23 cellular contexts compared by ENCODE assay signal in genomic region chr15:79092382-79092781, GRCh38. TPM values are rescaled to one million over a fixed set of nuclear protein-coding genes. Genes with fewer than 3 reads are reported as not detected.
DNase-seq lines count a peak whose midpoint lies in the region; ATAC-seq and TF ChIP-seq lines count a peak whose summit lies in the region.
"Had no signal": no experiment of that assay in that cellular context is flagged by ENCODE, and none has a peak within 500 bp of the region (broad histone marks: within the 10 kb centered on the region; RNA-seq: fewer than 3 reads in every experiment).

No MANE protein-coding gene starts in this region.

- H3K9me3 ChIP-seq in trophoblast cell (ENCODE audit: insufficient read depth, low read depth, low read length) (peaks cover 11% of the 10 kb centered on the region), hepatocyte (ENCODE audit: low read depth) (no peaks in the 10 kb centered on the region)
- H3K9me3 ChIP-seq: prostate gland, SK-N-SH, thoracic aorta had no signal

- peaks cover 5% of the 10 kb centered on the region for H3K79me1 ChIP-seq in trophoblast cell (ENCODE audit: low read length)

- H3K79me2 ChIP-seq in trophoblast cell (ENCODE audit: control insufficient read depth, insufficient read depth, low read length, poor library complexity) = no peaks in the 10 kb centered on the region
- H3K79me2 ChIP-seq in hepatocyte = no peaks in the 10 kb centered on the region

- H3K4me3 Mint-ChIP-seq in T-helper 1 cell treated with Interleukin-12 subunit alpha and Interleukin-12 subunit beta and Interleukin-4 antibody, amounts not matched to agents 30 μg/mL and 1 μg/mL, for 36 hours = no peak overlapping the region
- H3K4me3 Mint-ChIP-seq in WTC11 (peak overlapping the region; percentile 38), endothelial cell (ENCODE audit: unreplicated experiment) (peak overlapping the region; percentile 81)
- H3K4me3 Mint-ChIP-seq: CD8-positive, alpha-beta T cell; endodermal cell; HFFc6 had no signal

- H3K9me2 ChIP-seq in hepatocyte (replicated peaks; ENCODE audit: insufficient read depth) = no peaks in the 10 kb centered on the region
- H3K9me2 ChIP-seq: SK-N-SH had no signal

- no peaks in the 10 kb centered on the region for H3K4me1 Mint-ChIP-seq in T-helper 1 cell treated with Interleukin-12 subunit alpha and Interleukin-12 subunit beta and Interleukin-4 antibody, amounts not matched to agents 30 μg/mL and 1 μg/mL, for 36 hours (ENCODE audit: low read depth)
- H3K4me1 Mint-ChIP-seq in WTC11 (peaks cover 11% of the 10 kb centered on the region), endothelial cell (ENCODE audit: unreplicated experiment) (peaks cover 12% of the 10 kb centered on the region)

- no peak overlapping the region for H2BK5ac ChIP-seq in trophoblast cell (ENCODE audit: low read depth, low read length, poor library complexity)

- H3K27ac Mint-ChIP-seq in T-helper 1 cell treated with Interleukin-12 subunit alpha and Interleukin-12 subunit beta and Interleukin-4 antibody, amounts not matched to agents 30 μg/mL and 1 μg/mL, for 36 hours = peak overlapping the region; percentile 31
- H3K27ac Mint-ChIP-seq in WTC11 (no peak overlapping the region), endothelial cell (ENCODE audit: unreplicated experiment) (no peak overlapping the region)
- H3K27ac Mint-ChIP-seq: activated T-cell treated with anti-CD3 and anti-CD28 coated beads, Interleukin-2, amount 50 U/mL, for 72 hours; CD8-positive, alpha-beta T cell; endodermal cell; HFFc6 had no signal

- no CpG with 5 or more reads among the region's 2 CpGs for WGBS in trophoblast cell (ENCODE audit: extremely low coverage, insufficient coverage, insufficient read length)
- WGBS in hepatocyte (ENCODE audit: low lambda C conversion rate, missing lambda C conversion rate) = 40% methylated on average over 1 of the region's 2 CpGs

- H3K4ac ChIP-seq in trophoblast cell (ENCODE audit: low read depth, low read length) = no peak overlapping the region

- ATAC-seq in WTC11 = no peak
- no peak for ATAC-seq in HG03025 (IDR thresholded peaks at IDR 0.05; ENCODE audit: low FRiP score, unreplicated experiment)
- ATAC-seq: activated CD4-positive, CD25-positive, alpha-beta regulatory T cell treated with anti-CD3 and anti-CD28 coated beads, Interleukin-2, amount 50 U/mL, for 24 hours; CD8-positive, alpha-beta T cell; naive thymus-derived CD8-positive, alpha-beta T cell had no signal

- H3K4me2 ChIP-seq in trophoblast cell (ENCODE audit: low read length) = no peak overlapping the region
- H3K4me2 ChIP-seq in hepatocyte = no peak overlapping the region
- H3K4me2 ChIP-seq: SK-N-SH had no signal

- TF ChIP-seq CTCF in WTC11 (IDR thresholded peaks at IDR 0.05) = no peak
- TF ChIP-seq CTCF in endothelial cell (IDR thresholded peaks at IDR 0.05; ENCODE audit: unreplicated experiment) = no peak
- TF ChIP-seq CTCF in hepatocyte (IDR thresholded peaks at IDR 0.05; ENCODE audit: poor library complexity) = no peak

- H3K9me3 Mint-ChIP-seq in T-helper 1 cell treated with Interleukin-12 subunit alpha and Interleukin-12 subunit beta and Interleukin-4 antibody, amounts not matched to agents 30 μg/mL and 1 μg/mL, for 36 hours = no peaks in the 10 kb centered on the region
- H3K9me3 Mint-ChIP-seq in WTC11 = no peaks in the 10 kb centered on the region
- H3K9me3 Mint-ChIP-seq in endothelial cell (ENCODE audit: unreplicated experiment) = no peaks in the 10 kb centered on the region
- H3K9me3 Mint-ChIP-seq: activated T-cell treated with anti-CD3 and anti-CD28 coated beads, Interleukin-2, amount 50 U/mL, for 72 hours; CD8-positive, alpha-beta T cell; endodermal cell; HFFc6; naive thymus-derived CD8-positive, alpha-beta T cell had no signal

- H3K23ac ChIP-seq in trophoblast cell (ENCODE audit: low read length) = peak overlapping the region; percentile 93

- no peak overlapping the region for H3K27ac ChIP-seq in trophoblast cell (ENCODE audit: low read depth, low read length)
- no peak overlapping the region for H3K27ac ChIP-seq in hepatocyte
- H3K27ac ChIP-seq: 22Rv1, prostate gland, RWPE1, thoracic aorta had no signal

- no peak overlapping the region for H3K18ac ChIP-seq in trophoblast cell (ENCODE audit: low read length)

- no peaks in the 10 kb centered on the region for H3K36me3 Mint-ChIP-seq in T-helper 1 cell treated with Interleukin-12 subunit alpha and Interleukin-12 subunit beta and Interleukin-4 antibody, amounts not matched to agents 30 μg/mL and 1 μg/mL, for 36 hours (ENCODE audit: low read depth)
- H3K36me3 Mint-ChIP-seq in WTC11 (no peaks in the 10 kb centered on the region), endothelial cell (ENCODE audit: low read depth, unreplicated experiment) (no peaks in the 10 kb centered on the region)
- H3K36me3 Mint-ChIP-seq: CD8-positive, alpha-beta T cell; naive thymus-derived CD8-positive, alpha-beta T cell had no signal

- no peak overlapping the region for H2AK5ac ChIP-seq in trophoblast cell (ENCODE audit: low read length)

- POLR2A ChIA-PET in WTC11 (lab: Charles Lee) = no interaction called here

- peaks cover 12% of the 10 kb centered on the region for H3K27me3 ChIP-seq in trophoblast cell (ENCODE audit: insufficient read depth, low read length)
- peaks cover 90% of the 10 kb centered on the region for H3K27me3 ChIP-seq in hepatocyte

- H2BK12ac ChIP-seq in trophoblast cell (ENCODE audit: low read length) = no peak overlapping the region

- H3K36me3 ChIP-seq in trophoblast cell (ENCODE audit: control insufficient read depth in 1 of 2, insufficient read depth in 2 of 2, low read length in 2 of 2) (no peaks in the 10 kb centered on the region), hepatocyte (replicated peaks; ENCODE audit: insufficient read depth, low read depth) (no peaks in the 10 kb centered on the region)
- H3K36me3 ChIP-seq: prostate gland, thoracic aorta had no signal

- H3K4me1 ChIP-seq in trophoblast cell (ENCODE audit: control insufficient read depth in 1 of 2, insufficient read depth in 2 of 2, low read length in 2 of 2) = peaks cover 15 to 16% of the 10 kb centered on the region in 2 experiments
- peaks cover 20% of the 10 kb centered on the region for H3K4me1 ChIP-seq in hepatocyte (ENCODE audit: insufficient read depth)

- H4K91ac ChIP-seq in trophoblast cell (ENCODE audit: low read depth, low read length) = no peak overlapping the region

- H3K4me3 ChIP-seq in trophoblast cell (ENCODE audit: low read depth, low read length) (peak overlapping the region; percentile 59), hepatocyte (no peak overlapping the region)
- H3K4me3 ChIP-seq: prostate gland, thoracic aorta had no signal

- no peak overlapping the region for H2BK120ac ChIP-seq in trophoblast cell (ENCODE audit: insufficient read depth, low read length, poor library complexity)

- no peak overlapping the region for H2AFZ ChIP-seq in trophoblast cell (ENCODE audit: insufficient read depth, low read length, poor library complexity)
- no peak overlapping the region for H2AFZ ChIP-seq in hepatocyte

- H3K14ac ChIP-seq in trophoblast cell (ENCODE audit: low read length) = no peak overlapping the region

- CTCF ChIA-PET in WTC11 (lab: Charles Lee) = interaction anchor here (3.2 kb wide), 1 partner anchor 92 kb away, joined by 19 read pairs; no protein-coding TSS in a partner anchor

- H4K12ac ChIP-seq in trophoblast cell (ENCODE audit: low read depth, low read length) = no peak overlapping the region

- no peak overlapping the region for H3K9ac ChIP-seq in trophoblast cell (ENCODE audit: low read length)
- H3K9ac ChIP-seq: SK-N-SH had no signal

- peaks cover 59% of the 10 kb centered on the region for H3K27me3 Mint-ChIP-seq in T-helper 1 cell treated with Interleukin-12 subunit alpha and Interleukin-12 subunit beta and Interleukin-4 antibody, amounts not matched to agents 30 μg/mL and 1 μg/mL, for 36 hours (ENCODE audit: low read depth)
- H3K27me3 Mint-ChIP-seq in WTC11 (ENCODE audit: low read depth) (peaks cover 97% of the 10 kb centered on the region), endothelial cell (ENCODE audit: unreplicated experiment) (peaks cover 31% of the 10 kb centered on the region)

- no peaks in the 10 kb centered on the region for H4K20me1 ChIP-seq in hepatocyte (ENCODE audit: insufficient read depth, poor library complexity, severe bottlenecking)

- H4K8ac ChIP-seq in trophoblast cell (ENCODE audit: low read depth, low read length) = no peak overlapping the region

- DNase-seq in T-helper 1 cell (no peak), WTC11 (ENCODE audit: low spot score) (no peak), endothelial cell (ENCODE audit: low spot score) (no peak), trophoblast cell (no peak), hepatocyte (ENCODE audit: low spot score) (no peak), middle frontal gyrus (ENCODE audit: extremely low spot score, low spot score) (no peak)
- DNase-seq: activated T-cell treated with anti-CD3 and anti-CD28 coated beads, Interleukin-2, amount 50 U/mL, for 72 hours; CD8-positive, alpha-beta T cell; HFFc6; mesendoderm; naive thymus-derived CD8-positive, alpha-beta T cell; NCI-H1930; NCI-H2227 treated with DMSO at 0.1 percent for 48 hours; NCI-H774; SK-N-SH had no signal

TF ChIP-seq in WTC11, 78 proteins besides CTCF, POLR2A, EP300 and RAD21 (continues in another document):
- TF ChIP-seq ATF2 (CRISPR knock-in tag; IDR thresholded peaks at IDR 0.05; ENCODE audit: borderline replicate concordance, low read depth) = no peak
- no peak for TF ChIP-seq ZBTB43 (CRISPR knock-in tag; IDR thresholded peaks at IDR 0.05)

RNA-seq across cellular contexts. Expression of gene RASGRF1, which starts 1.8 kb away (rescaled TPM):
- total RNA-seq in WTC11 (2021) = 0.85 to 0.99 TPM (median 0.89 TPM) in 3 replicates
- not detected for total RNA-seq in endothelial cell (ENCODE audit: unreplicated experiment)
- 3.5 and 4.0 TPM in 2 replicates for polyA plus RNA-seq in trophoblast cell (2013)
- total RNA-seq in hepatocyte = 1.5 and 2.3 TPM in 2 replicates
- polyA plus RNA-seq in hepatocyte = 0.18 and 0.52 TPM in 2 replicates
- total RNA-seq: activated T-cell treated with anti-CD3 and anti-CD28 coated beads, Interleukin-2, amount 50 U/mL, for 72 hours; CD8-positive, alpha-beta T cell; thoracic aorta had no signal
- polyA plus RNA-seq: naive thymus-derived CD8-positive, alpha-beta T cell had no signal
